In the genomic region with DNA sequence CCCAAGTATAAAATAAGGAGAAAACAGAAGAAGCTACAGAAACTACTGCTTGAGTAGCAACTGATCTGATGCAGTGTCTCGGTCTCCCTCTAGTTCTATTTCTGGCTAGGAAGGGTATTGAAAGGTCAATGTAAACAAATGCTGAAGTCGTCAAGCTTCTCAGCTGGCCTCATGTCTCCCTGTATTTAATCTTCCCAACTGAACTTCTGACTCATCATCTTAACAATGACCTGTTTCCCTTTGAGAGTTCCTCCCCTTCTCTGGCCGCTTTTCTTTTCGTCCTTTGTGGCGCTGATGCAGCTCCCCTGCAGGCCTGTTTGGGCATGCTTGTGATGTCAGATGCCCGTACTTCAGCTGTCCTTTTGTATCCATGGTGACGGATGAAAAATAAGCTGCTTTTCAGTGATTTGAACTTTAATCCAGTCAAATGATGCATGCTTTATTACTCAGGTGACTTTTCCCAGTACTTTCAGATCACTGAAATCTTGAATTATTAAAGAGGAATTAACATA, we compare ENCODE assay signal across 1 cellular context.
TF ChIP-seq lines count a peak whose summit lies in the region.

No MANE protein-coding gene starts in this region.

TF ChIP-seq in K562, 482 proteins besides CTCF, POLR2A, EP300 and RAD21 (continued from another document and continues in another):
- TF ChIP-seq, protein P1, sequence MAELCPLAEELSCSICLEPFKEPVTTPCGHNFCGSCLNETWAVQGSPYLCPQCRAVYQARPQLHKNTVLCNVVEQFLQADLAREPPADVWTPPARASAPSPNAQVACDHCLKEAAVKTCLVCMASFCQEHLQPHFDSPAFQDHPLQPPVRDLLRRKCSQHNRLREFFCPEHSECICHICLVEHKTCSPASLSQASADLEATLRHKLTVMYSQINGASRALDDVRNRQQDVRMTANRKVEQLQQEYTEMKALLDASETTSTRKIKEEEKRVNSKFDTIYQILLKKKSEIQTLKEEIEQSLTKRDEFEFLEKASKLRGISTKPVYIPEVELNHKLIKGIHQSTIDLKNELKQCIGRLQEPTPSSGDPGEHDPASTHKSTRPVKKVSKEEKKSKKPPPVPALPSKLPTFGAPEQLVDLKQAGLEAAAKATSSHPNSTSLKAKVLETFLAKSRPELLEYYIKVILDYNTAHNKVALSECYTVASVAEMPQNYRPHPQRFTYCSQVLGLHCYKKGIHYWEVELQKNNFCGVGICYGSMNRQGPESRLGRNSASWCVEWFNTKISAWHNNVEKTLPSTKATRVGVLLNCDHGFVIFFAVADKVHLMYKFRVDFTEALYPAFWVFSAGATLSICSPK (IDR thresholded peaks at IDR 0.05; ENCODE audit: borderline replicate concordance) = no peak
- TF ChIP-seq KLF1 (tag; IDR thresholded peaks at IDR 0.05) (no peak), ARHGAP35 (IDR thresholded peaks at IDR 0.05; ENCODE audit: partially characterized antibody) (no peak), PBX2 (CRISPR knock-in tag; IDR thresholded peaks at IDR 0.05; ENCODE audit: low read depth) (no peak), PBX2 (tag; conservative IDR thresholded peaks at IDR 0.05; ENCODE audit: low read depth) (peak; percentile 91), ZNF830 (CRISPR knock-in tag; IDR thresholded peaks at IDR 0.05) (no peak), ZSCAN29 (IDR thresholded peaks at IDR 0.05) (no peak), ZNF165 (CRISPR knock-in tag; IDR thresholded peaks at IDR 0.05; ENCODE audit: borderline replicate concordance) (no peak), ZNF184 (CRISPR knock-in tag; IDR thresholded peaks at IDR 0.05) (no peak), CHD4 (IDR thresholded peaks at IDR 0.05; ENCODE audit: insufficient read depth, insufficient replicate concordance, low read depth, low read length, poor library complexity, severe bottlenecking) (no peak), PREB (CRISPR knock-in tag; IDR thresholded peaks at IDR 0.05) (no peak), MGA (IDR thresholded peaks at IDR 0.05) (peak; percentile 61), TBL1XR1 (IDR thresholded peaks at IDR 0.05; ENCODE audit: low read length in 2 of 2) (peak in 1 of 2 experiments; percentile 95; a peak in 2 of 4 replicates), FOXP4 (CRISPR knock-in tag; IDR thresholded peaks at IDR 0.05; ENCODE audit: borderline replicate concordance) (no peak), GTF2F1 (IDR thresholded peaks at IDR 0.05; ENCODE audit: low read depth, low read length) (peak; percentile 40; the same call in 1 of the 2 replicates), SMARCE1 (IDR thresholded peaks at IDR 0.05) (peak; percentile 85), ERF (CRISPR knock-in tag; IDR thresholded peaks at IDR 0.05) (no peak), NR2C1 (IDR thresholded peaks at IDR 0.05) (peak; percentile 88), NR2C1 (tag; IDR thresholded peaks at IDR 0.05) (peak; percentile 91), ZNF143 (CRISPR knock-in tag; IDR thresholded peaks at IDR 0.05) (no peak)
- TF ChIP-seq, protein P2, sequence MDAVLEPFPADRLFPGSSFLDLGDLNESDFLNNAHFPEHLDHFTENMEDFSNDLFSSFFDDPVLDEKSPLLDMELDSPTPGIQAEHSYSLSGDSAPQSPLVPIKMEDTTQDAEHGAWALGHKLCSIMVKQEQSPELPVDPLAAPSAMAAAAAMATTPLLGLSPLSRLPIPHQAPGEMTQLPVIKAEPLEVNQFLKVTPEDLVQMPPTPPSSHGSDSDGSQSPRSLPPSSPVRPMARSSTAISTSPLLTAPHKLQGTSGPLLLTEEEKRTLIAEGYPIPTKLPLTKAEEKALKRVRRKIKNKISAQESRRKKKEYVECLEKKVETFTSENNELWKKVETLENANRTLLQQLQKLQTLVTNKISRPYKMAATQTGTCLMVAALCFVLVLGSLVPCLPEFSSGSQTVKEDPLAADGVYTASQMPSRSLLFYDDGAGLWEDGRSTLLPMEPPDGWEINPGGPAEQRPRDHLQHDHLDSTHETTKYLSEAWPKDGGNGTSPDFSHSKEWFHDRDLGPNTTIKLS (IDR thresholded peaks at IDR 0.05; ENCODE audit: borderline replicate concordance, low read depth) = no peak
- TF ChIP-seq, protein P3, sequence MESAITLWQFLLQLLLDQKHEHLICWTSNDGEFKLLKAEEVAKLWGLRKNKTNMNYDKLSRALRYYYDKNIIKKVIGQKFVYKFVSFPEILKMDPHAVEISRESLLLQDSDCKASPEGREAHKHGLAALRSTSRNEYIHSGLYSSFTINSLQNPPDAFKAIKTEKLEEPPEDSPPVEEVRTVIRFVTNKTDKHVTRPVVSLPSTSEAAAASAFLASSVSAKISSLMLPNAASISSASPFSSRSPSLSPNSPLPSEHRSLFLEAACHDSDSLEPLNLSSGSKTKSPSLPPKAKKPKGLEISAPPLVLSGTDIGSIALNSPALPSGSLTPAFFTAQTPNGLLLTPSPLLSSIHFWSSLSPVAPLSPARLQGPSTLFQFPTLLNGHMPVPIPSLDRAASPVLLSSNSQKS (CRISPR knock-in tag; IDR thresholded peaks at IDR 0.05) = no peak
- TF ChIP-seq, protein P4, sequence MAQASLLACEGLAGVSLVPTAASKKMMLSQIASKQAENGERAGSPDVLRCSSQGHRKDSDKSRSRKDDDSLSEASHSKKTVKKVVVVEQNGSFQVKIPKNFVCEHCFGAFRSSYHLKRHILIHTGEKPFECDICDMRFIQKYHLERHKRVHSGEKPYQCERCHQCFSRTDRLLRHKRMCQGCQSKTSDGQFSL (CRISPR knock-in tag; IDR thresholded peaks at IDR 0.05) = no peak
- TF ChIP-seq, protein P4 (tag; IDR thresholded peaks at IDR 0.05) = no peak
